ENCODE assay signal across 24 cellular contexts in genomic region chr4:187157380-187157958, GRCh38.
"Had no signal": no experiment of that assay in that cellular context is flagged by ENCODE, and none has a peak within 500 bp of the region (broad histone marks: within the 10 kb centered on the region; RNA-seq: fewer than 3 reads in every experiment).

No MANE protein-coding gene starts in this region.

- DNase-seq: hypothalamus; immature natural killer cell; kidney; left colon; lower lobe of right lung; mammary epithelial cell; mesendoderm; naive B cell; natural killer cell; nephron progenitor cell; nucleus accumbens; right lobe of liver; stimulated activated CD4-positive, alpha-beta T cell treated with anti-CD3 and anti-CD28 coated beads, Interleukin-1b, Interleukin-23, amount 100 ng/mL, for 48 hours; stimulated activated CD4-positive, alpha-beta T cell treated with anti-CD3 and anti-CD28 coated beads, Interleukin-4, amount 100 ng/mL, for 1 hour; stimulated activated naive B cell treated with anti-CD40 and anti-IgM and Interleukin-4, amounts not matched to agents 10 μg/mL and 1 μg/mL and 100 μg/mL, for 72 hours; stimulated activated naive CD8-positive, alpha-beta T cell treated with anti-CD3 and anti-CD28 coated beads, Interleukin-15, Interleukin-2, amounts not matched to agents 100 U/mL and 50 U/mL, for 24 hours; uterus had no signal

- H3K79me2 ChIP-seq: parathyroid adenoma had no signal

- H3K27me3 ChIP-seq: heart left ventricle, left lung, right lobe of liver, suprapubic skin, tibial nerve, uterus had no signal

- H3K4me1 ChIP-seq: heart left ventricle, left lung, lower lobe of right lung, parathyroid adenoma, psoas muscle, right lobe of liver, suprapubic skin, tibial nerve, uterus had no signal

- H2AFZ ChIP-seq: parathyroid adenoma had no signal

- H3K27ac ChIP-seq: heart left ventricle, left lung, lower lobe of right lung, parathyroid adenoma, psoas muscle, right lobe of liver, suprapubic skin, tibial nerve, uterus had no signal

- H3K4me2 ChIP-seq: smooth muscle cell had no signal

- H3K36me3 ChIP-seq: heart left ventricle, left lung, lower lobe of right lung, right lobe of liver, suprapubic skin, tibial nerve, uterus had no signal

- H3K9me3 ChIP-seq: heart left ventricle, left lung, lower lobe of right lung, psoas muscle, right lobe of liver, suprapubic skin, tibial nerve, uterus had no signal

- ATAC-seq: heart left ventricle; left colon; natural killer cell; psoas muscle; right lobe of liver; stimulated activated naive B cell treated with anti-CD40 and anti-IgM and Interleukin-4, amounts not matched to agents 10 μg/mL and 1 μg/mL and 100 μg/mL, for 72 hours; stimulated activated naive CD8-positive, alpha-beta T cell treated with anti-CD3 and anti-CD28 coated beads, Interleukin-15, Interleukin-2, amounts not matched to agents 100 U/mL and 50 U/mL, for 24 hours had no signal

- H3K9ac ChIP-seq: parathyroid adenoma had no signal

- H3K4me3 ChIP-seq: heart left ventricle, left lung, lower lobe of right lung, psoas muscle, right lobe of liver, smooth muscle cell, suprapubic skin, tibial nerve, uterus had no signal
